29 cellular contexts compared by ENCODE assay signal in the genomic region with DNA sequence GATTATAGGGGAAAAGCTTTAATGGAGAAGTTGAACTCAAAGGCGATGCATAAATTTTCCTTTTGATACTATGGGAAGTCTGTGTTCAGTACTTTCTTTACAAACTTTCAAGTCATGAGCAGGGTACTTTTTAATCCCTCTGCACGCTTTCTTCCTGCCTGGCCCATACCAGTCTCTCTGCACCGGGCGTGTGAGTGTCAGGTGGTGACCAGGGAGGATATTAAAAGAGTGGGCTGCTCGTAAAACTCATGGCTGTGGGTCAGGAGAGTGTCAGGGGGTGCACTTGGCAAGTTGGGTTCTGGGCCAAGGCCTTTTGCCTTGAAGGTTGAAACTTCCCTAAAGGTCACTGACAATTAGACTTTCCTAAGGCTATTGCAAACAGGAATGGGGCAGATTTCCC.
"Had no signal": no experiment of that assay in that cellular context is flagged by ENCODE, and none has a peak within 500 bp of the region (broad histone marks: within the 10 kb centered on the region; RNA-seq: fewer than 3 reads in every experiment).

No MANE protein-coding gene starts in this region.

- H3K27ac ChIP-seq: adrenal gland, body of pancreas, left ventricle myocardium inferior, ovary, prostate gland, sigmoid colon, upper lobe of right lung, VCaP had no signal

- H3K9me3 Mint-ChIP-seq: activated naive CD4-positive, alpha-beta T cell treated with anti-CD3 and anti-CD28 coated beads for 36 hours; activated naive CD8-positive, alpha-beta T cell treated with anti-CD3 and anti-CD28 coated beads for 36 hours; activated T-helper 1 cell treated with anti-CD3 and anti-CD28 coated beads, Interleukin-12 subunit alpha, Interleukin-12 subunit beta, Interleukin-2, Interleukin-4 antibody, amounts not matched to agents 30 ng/mL and 10 ng/mL and 1 ng/mL, durations not matched to agents 14 hours and 24 hours and 36 hours; stimulated activated naive CD8-positive, alpha-beta T cell treated with anti-CD3 and anti-CD28 coated beads, Interleukin-15, amount 100 ng/mL, for 72 hours had no signal

- H3K27me3 ChIP-seq: adrenal gland, body of pancreas, ovary, sigmoid colon, upper lobe of right lung had no signal

- H3K4me3 ChIP-seq: adrenal gland, body of pancreas, left ventricle myocardium inferior, lung, ovary, prostate gland, sigmoid colon, upper lobe of right lung had no signal

- H3K9me3 ChIP-seq: adrenal gland, body of pancreas, ovary, prostate gland, sigmoid colon, upper lobe of right lung had no signal

- H3K4me3 Mint-ChIP-seq: activated naive CD4-positive, alpha-beta T cell treated with anti-CD3 and anti-CD28 coated beads for 36 hours; activated naive CD8-positive, alpha-beta T cell treated with anti-CD3 and anti-CD28 coated beads for 36 hours; activated T-helper 1 cell treated with anti-CD3 and anti-CD28 coated beads, Interleukin-12 subunit alpha, Interleukin-12 subunit beta, Interleukin-2, Interleukin-4 antibody, amounts not matched to agents 30 ng/mL and 10 ng/mL and 1 ng/mL, durations not matched to agents 14 hours and 24 hours and 36 hours; naive thymus-derived CD4-positive, alpha-beta T cell; stimulated activated memory B cell treated with anti-CD40 and anti-IgM and Interleukin-4, amounts not matched to agents 10 μg/mL and 1 μg/mL and 100 μg/mL, for 72 hours; stimulated activated naive CD8-positive, alpha-beta T cell treated with anti-CD3 and anti-CD28 coated beads, Interleukin-15, amount 100 ng/mL, for 72 hours had no signal

- ATAC-seq: activated CD4-positive, CD25-positive, alpha-beta regulatory T cell treated with anti-CD3 and anti-CD28 coated beads, Interleukin-2, amount 50 U/mL, for 24 hours; body of pancreas; naive thymus-derived CD4-positive, alpha-beta T cell; stimulated activated memory B cell treated with anti-CD40 and anti-IgM and Interleukin-4, amounts not matched to agents 10 μg/mL and 1 μg/mL and 100 μg/mL, for 72 hours; stimulated activated naive CD8-positive, alpha-beta T cell treated with anti-CD3 and anti-CD28 coated beads, Interleukin-15, amount 100 ng/mL, for 72 hours; upper lobe of right lung had no signal

- H3K36me3 Mint-ChIP-seq: activated naive CD8-positive, alpha-beta T cell treated with anti-CD3 and anti-CD28 coated beads for 36 hours; naive thymus-derived CD4-positive, alpha-beta T cell; stimulated activated memory B cell treated with anti-CD40 and anti-IgM and Interleukin-4, amounts not matched to agents 10 μg/mL and 1 μg/mL and 100 μg/mL, for 72 hours had no signal

- H3K36me3 ChIP-seq: adrenal gland, left ventricle myocardium inferior, ovary, prostate gland, sigmoid colon, upper lobe of right lung had no signal

- H3K4me1 ChIP-seq: adrenal gland, body of pancreas, left ventricle myocardium inferior, prostate gland, sigmoid colon, upper lobe of right lung had no signal

- H3K4me1 Mint-ChIP-seq: activated naive CD8-positive, alpha-beta T cell treated with anti-CD3 and anti-CD28 coated beads for 36 hours; stimulated activated memory B cell treated with anti-CD40 and anti-IgM and Interleukin-4, amounts not matched to agents 10 μg/mL and 1 μg/mL and 100 μg/mL, for 72 hours had no signal

- H3K27me3 Mint-ChIP-seq: stimulated activated memory B cell treated with anti-CD40 and anti-IgM and Interleukin-4, amounts not matched to agents 10 μg/mL and 1 μg/mL and 100 μg/mL, for 72 hours had no signal

- DNase-seq: activated CD4-positive, alpha-beta T cell treated with anti-CD3 and anti-CD28 coated beads for 48 hours; activated CD4-positive, alpha-beta T cell treated with anti-CD3 and anti-CD28 coated beads, Interleukin-2, amount 50 U/mL, for 48 hours; activated CD8-positive, alpha-beta memory T cell treated with anti-CD3 and anti-CD28 coated beads for 24 hours; activated effector memory CD4-positive, alpha-beta T cell treated with anti-CD3 and anti-CD28 coated beads, Interleukin-2, amount 50 U/mL, for 16 hours; activated naive CD4-positive, alpha-beta T cell treated with anti-CD3 and anti-CD28 coated beads for 36 hours; activated naive CD8-positive, alpha-beta T cell treated with anti-CD3 and anti-CD28 coated beads for 36 hours; body of pancreas; dermis blood vessel endothelial cell; effector CD8-positive, alpha-beta T cell; left ventricle myocardium inferior; naive thymus-derived CD4-positive, alpha-beta T cell; ovary; retina; sigmoid colon; small intestine; stimulated activated CD4-positive, alpha-beta T cell treated with anti-CD3 and anti-CD28 coated beads, Interleukin-1b, Interleukin-23, amount 100 ng/mL, for 48 hours; stimulated activated CD4-positive, alpha-beta T cell treated with anti-CD3 and anti-CD28 coated beads, Interleukin-4, amount 100 ng/mL, for 4 hours; stimulated activated CD8-positive, alpha-beta memory T cell treated with anti-CD3 and anti-CD28 coated beads, Interleukin-4, amount 100 ng/mL, for 48 hours; stimulated activated naive CD8-positive, alpha-beta T cell treated with anti-CD3 and anti-CD28 coated beads, Interleukin-15, amount 100 ng/mL, for 72 hours; substantia nigra; T-helper 9 cell; upper lobe of right lung had no signal

- H3K27ac Mint-ChIP-seq: activated naive CD4-positive, alpha-beta T cell treated with anti-CD3 and anti-CD28 coated beads for 36 hours; activated naive CD8-positive, alpha-beta T cell treated with anti-CD3 and anti-CD28 coated beads for 36 hours; activated T-helper 1 cell treated with anti-CD3 and anti-CD28 coated beads, Interleukin-12 subunit alpha, Interleukin-12 subunit beta, Interleukin-2, Interleukin-4 antibody, amounts not matched to agents 30 ng/mL and 10 ng/mL and 1 ng/mL, durations not matched to agents 14 hours and 24 hours and 36 hours; naive thymus-derived CD4-positive, alpha-beta T cell; stimulated activated memory B cell treated with anti-CD40 and anti-IgM and Interleukin-4, amounts not matched to agents 10 μg/mL and 1 μg/mL and 100 μg/mL, for 72 hours; stimulated activated naive CD8-positive, alpha-beta T cell treated with anti-CD3 and anti-CD28 coated beads, Interleukin-15, amount 100 ng/mL, for 72 hours had no signal
